20 cellular contexts compared by ENCODE assay signal in genomic region chr18:70430501-70431173, GRCh38.
"Had no signal": no experiment of that assay in that cellular context is flagged by ENCODE, and none has a peak within 500 bp of the region (broad histone marks: within the 10 kb centered on the region; RNA-seq: fewer than 3 reads in every experiment).

No MANE protein-coding gene starts in this region.

- H3K27me3 Mint-ChIP-seq: activated CD4-positive, alpha-beta T cell treated with anti-CD3 and anti-CD28 coated beads for 36 hours; activated naive CD8-positive, alpha-beta T cell treated with anti-CD3 and anti-CD28 coated beads for 36 hours; activated T-helper 17 cell treated with anti-CD3 and anti-CD28 coated beads, Interleukin-2, amount 50 U/mL, for 72 hours; memory B cell; stimulated activated memory B cell treated with anti-CD40 and anti-IgM and Interleukin-4, amounts not matched to agents 10 μg/mL and 1 μg/mL and 100 μg/mL, for 72 hours had no signal

- H3K36me3 ChIP-seq: left ventricle myocardium inferior, neutrophil, spleen had no signal

- H3K4me1 ChIP-seq: spleen had no signal

- H3K9me3 ChIP-seq: left ventricle myocardium inferior, neutrophil, spleen had no signal

- DNase-seq: activated CD4-positive, alpha-beta T cell treated with anti-CD3 and anti-CD28 coated beads for 36 hours; activated CD4-positive, alpha-beta T cell treated with anti-CD3 and anti-CD28 coated beads, Interleukin-2, amount 50 U/mL, for 48 hours; activated naive CD4-positive, alpha-beta T cell; activated naive CD8-positive, alpha-beta T cell treated with anti-CD3 and anti-CD28 coated beads for 36 hours; activated T-cell treated with anti-CD3 and anti-CD28 coated beads for 4 hours; amniotic stem cell; dorsolateral prefrontal cortex; erythroblast; kidney; left ventricle myocardium inferior; natural killer cell; stimulated activated CD4-positive, alpha-beta T cell treated with anti-CD3 and anti-CD28 coated beads, Interleukin-4, amount 100 ng/mL, for 4 hours had no signal

- ATAC-seq: activated CD4-positive, alpha-beta T cell treated with anti-CD3 and anti-CD28 coated beads for 36 hours; activated T-helper 17 cell treated with anti-CD3 and anti-CD28 coated beads, Interleukin-2, amount 50 U/mL, for 72 hours; natural killer cell; stimulated activated memory B cell treated with anti-CD40 and anti-IgM and Interleukin-4, amounts not matched to agents 10 μg/mL and 1 μg/mL and 100 μg/mL, for 72 hours; WTC11 had no signal

- H3K36me3 Mint-ChIP-seq: activated naive CD8-positive, alpha-beta T cell treated with anti-CD3 and anti-CD28 coated beads for 36 hours; memory B cell; natural killer cell; stimulated activated memory B cell treated with anti-CD40 and anti-IgM and Interleukin-4, amounts not matched to agents 10 μg/mL and 1 μg/mL and 100 μg/mL, for 72 hours had no signal

- H3K27ac ChIP-seq: dorsolateral prefrontal cortex, left ventricle myocardium inferior, neutrophil, spleen had no signal

- H3K4me3 Mint-ChIP-seq: activated CD4-positive, alpha-beta T cell treated with anti-CD3 and anti-CD28 coated beads for 36 hours; activated naive CD8-positive, alpha-beta T cell treated with anti-CD3 and anti-CD28 coated beads for 36 hours; activated T-helper 17 cell treated with anti-CD3 and anti-CD28 coated beads, Interleukin-2, amount 50 U/mL, for 72 hours; memory B cell; natural killer cell; stimulated activated memory B cell treated with anti-CD40 and anti-IgM and Interleukin-4, amounts not matched to agents 10 μg/mL and 1 μg/mL and 100 μg/mL, for 72 hours; WTC11 had no signal

- H3K9me3 Mint-ChIP-seq: activated naive CD8-positive, alpha-beta T cell treated with anti-CD3 and anti-CD28 coated beads for 36 hours; activated T-helper 17 cell treated with anti-CD3 and anti-CD28 coated beads, Interleukin-2, amount 50 U/mL, for 72 hours; memory B cell; natural killer cell; stimulated activated memory B cell treated with anti-CD40 and anti-IgM and Interleukin-4, amounts not matched to agents 10 μg/mL and 1 μg/mL and 100 μg/mL, for 72 hours had no signal

- H3K27ac Mint-ChIP-seq: activated CD4-positive, alpha-beta T cell treated with anti-CD3 and anti-CD28 coated beads for 36 hours; activated naive CD8-positive, alpha-beta T cell treated with anti-CD3 and anti-CD28 coated beads for 36 hours; activated T-helper 17 cell treated with anti-CD3 and anti-CD28 coated beads, Interleukin-2, amount 50 U/mL, for 72 hours; memory B cell; natural killer cell; stimulated activated memory B cell treated with anti-CD40 and anti-IgM and Interleukin-4, amounts not matched to agents 10 μg/mL and 1 μg/mL and 100 μg/mL, for 72 hours; WTC11 had no signal

- H3K4me3 ChIP-seq: dorsolateral prefrontal cortex, left ventricle myocardium inferior, spleen had no signal

- H3K4me1 Mint-ChIP-seq: activated CD4-positive, alpha-beta T cell treated with anti-CD3 and anti-CD28 coated beads for 36 hours; activated naive CD8-positive, alpha-beta T cell treated with anti-CD3 and anti-CD28 coated beads for 36 hours; activated T-helper 17 cell treated with anti-CD3 and anti-CD28 coated beads, Interleukin-2, amount 50 U/mL, for 72 hours; natural killer cell had no signal

- H3K27me3 ChIP-seq: dorsolateral prefrontal cortex, neutrophil, spleen had no signal

- FAIRE-seq: colon, frontal cortex, kidney had no signal
